Comparison of ENCODE assay signal across 6 cellular contexts in the genomic region with DNA sequence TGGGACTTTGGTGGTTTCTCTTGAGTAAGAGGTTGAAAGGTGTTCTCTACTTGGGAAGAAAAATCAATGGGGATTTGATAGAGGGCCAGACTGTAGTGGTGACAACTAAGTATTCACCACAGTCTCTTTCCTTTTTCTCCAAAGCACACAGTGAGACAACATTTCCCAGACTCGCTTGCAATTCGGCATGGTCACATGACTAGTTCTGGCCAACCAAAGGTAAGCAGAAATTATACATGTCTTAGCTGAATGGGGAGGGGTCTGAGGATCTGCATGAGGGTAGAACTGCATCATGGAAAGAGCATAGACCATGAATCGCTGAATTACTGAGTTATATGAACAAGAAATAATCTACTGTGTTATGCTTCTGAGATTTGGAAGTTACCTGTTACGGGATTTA.
"Had no signal": no experiment of that assay in that cellular context is flagged by ENCODE, and none has a peak within 500 bp of the region (broad histone marks: within the 10 kb centered on the region; RNA-seq: fewer than 3 reads in every experiment).

No MANE protein-coding gene starts in this region.

- FAIRE-seq: HepG2, HTR-8/SVneo had no signal

- H3K27ac ChIP-seq: HL-60 had no signal

- H3K9me3 Mint-ChIP-seq: IgD-negative memory B cell had no signal

- ATAC-seq: HepG2 had no signal

- DNase-seq: IMR-90, KBM-7 had no signal

- H3K27ac Mint-ChIP-seq: IgD-negative memory B cell had no signal

- H3K4me1 Mint-ChIP-seq: IgD-negative memory B cell had no signal

- H3K4me3 Mint-ChIP-seq: IgD-negative memory B cell had no signal

- H3K36me3 Mint-ChIP-seq: IgD-negative memory B cell had no signal
